ENCODE assay signal across 8 cellular contexts in the genomic region with DNA sequence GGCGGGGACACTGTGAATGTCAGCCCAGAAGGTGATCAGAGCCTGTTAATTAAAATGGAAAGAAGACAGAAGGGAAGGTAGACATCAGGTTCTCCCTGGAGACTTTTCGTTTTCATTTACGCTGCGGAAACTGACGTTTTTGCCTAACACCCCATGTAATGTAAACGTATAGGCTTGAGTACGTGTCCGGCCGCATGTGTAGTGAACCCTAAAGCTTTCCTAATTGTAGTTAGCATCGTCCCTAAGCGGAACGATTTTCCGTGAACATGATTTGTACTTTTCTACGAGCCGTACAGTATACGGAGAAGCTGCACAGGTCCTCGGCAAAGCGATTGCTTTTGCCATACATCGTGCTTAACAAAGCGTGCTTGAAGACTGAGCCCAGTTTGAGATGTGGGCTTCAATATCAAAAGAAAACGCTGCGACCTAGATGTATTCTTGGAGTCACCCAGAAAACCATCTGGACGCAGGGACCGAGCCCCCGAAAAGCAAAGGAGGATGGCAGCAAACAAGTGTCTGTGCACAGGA. TPM values are rescaled to one million over a fixed set of nuclear protein-coding genes. Genes with fewer than 3 reads are reported as not detected.
DNase-seq lines count a peak whose midpoint lies in the region; TF ChIP-seq lines count a peak whose summit lies in the region.

No MANE protein-coding gene starts in this region.

- H3K9me3 ChIP-seq in H9 (ENCODE audit: control insufficient read depth, low read depth, low read length) (no peaks in the 10 kb centered on the region), skeletal muscle satellite cell (replicated peaks; ENCODE audit: low read length) (no peaks in the 10 kb centered on the region)

- no CpG with 5 or more reads among the region's 25 CpGs for WGBS in H9 (ENCODE audit: extremely low coverage, insufficient read length, low lambda C conversion rate)

- H4K20me1 ChIP-seq in H9 (ENCODE audit: control insufficient read depth, insufficient read depth, insufficient read length) = no peaks in the 10 kb centered on the region

- no peaks in the 10 kb centered on the region; a peak in 1 of 5 replicates for H3K9me3 Mint-ChIP-seq in H9

- no peak overlapping the region for H3K4ac ChIP-seq in H9 (ENCODE audit: low read depth, low read length)

- H2AFZ ChIP-seq in H9 (ENCODE audit: low read length) = peak overlapping the region; percentile 71

- POLR2A ChIA-PET in RWPE1 (lab: Yijun Ruan, JAX; ENCODE audit: low non-redundant PET) = no interaction called here

- H4K91ac ChIP-seq in H9 (ENCODE audit: insufficient read length, low read depth, low read length) = no peak overlapping the region

- no peak overlapping the region for H3K14ac ChIP-seq in H9 (ENCODE audit: insufficient read depth, low read length)

- peak overlapping the region; percentile 80 for H3K9ac ChIP-seq in H9 (ENCODE audit: extremely low read depth, insufficient read length, low read length)
- peak overlapping the region; percentile 95 for H3K9ac ChIP-seq in skeletal muscle satellite cell (ENCODE audit: low read depth, low read length)

- H3K23me2 ChIP-seq in H9 (ENCODE audit: insufficient read length, low read depth, low read length, poor library complexity, severe bottlenecking) = peaks cover 8% of the 10 kb centered on the region

- H3K27ac ChIP-seq in H9 (ENCODE audit: insufficient read length, low read depth, low read length) (no peak overlapping the region), RWPE1 (peak overlapping the region; percentile 95)

- H3K4me1 ChIP-seq in H9 (ENCODE audit: insufficient read depth, low read length) (no peaks in the 10 kb centered on the region), skeletal muscle satellite cell (ENCODE audit: control insufficient read depth, insufficient read depth, low read length) (peaks cover 14% of the 10 kb centered on the region)

- peaks cover 3% of the 10 kb centered on the region for H3K79me1 ChIP-seq in H9 (ENCODE audit: insufficient read depth, low read depth, low read length, poor library complexity, severe bottlenecking)

- peak overlapping the region; percentile 94 to 97 for H3K4me3 Mint-ChIP-seq in H9

- peak overlapping the region; percentile 8 to 90 (median 60); a peak in 5 of 7 replicates for H3K27ac Mint-ChIP-seq in H9

- H3K4me2 ChIP-seq in H9 (ENCODE audit: insufficient read depth, insufficient read length, low read length) (peak overlapping the region; percentile 99), skeletal muscle satellite cell (ENCODE audit: low read length) (peak overlapping the region; percentile 91)

- no peak overlapping the region for H3T11ph ChIP-seq in H9 (ENCODE audit: low read length)

- no peak overlapping the region for H2BK12ac ChIP-seq in H9 (ENCODE audit: insufficient read length, low read depth, low read length)

- no peak overlapping the region for H4K5ac ChIP-seq in H9 (ENCODE audit: insufficient read length, low read depth, low read length)

- H3K23ac ChIP-seq in H9 (ENCODE audit: insufficient read length, low read depth, low read length) = no peak overlapping the region

- no peak overlapping the region for H3K56ac ChIP-seq in H9 (ENCODE audit: insufficient read length, low read depth, low read length)

- peaks cover 5 to 13% (median 6%) of the 10 kb centered on the region in 3 experiments; a peak in 6 of 7 replicates for H3K36me3 Mint-ChIP-seq in H9 (ENCODE audit: insufficient read depth in 1 of 3, low read depth in 3 of 3)

- no peak overlapping the region for H2BK15ac ChIP-seq in H9 (ENCODE audit: low read depth, low read length)

- CTCF ChIA-PET in RWPE1 (lab: Yijun Ruan, JAX) = no interaction called here

- H3K4me3 ChIP-seq in GM12864 (ENCODE audit: low read depth, low read length) (peak overlapping the region; percentile 98), fibroblast of mammary gland (ENCODE audit: control insufficient read depth, low read depth, low read length) (peak overlapping the region; percentile 89), skeletal muscle satellite cell (ENCODE audit: low read length) (peak overlapping the region; percentile 90)

- H3K79me2 ChIP-seq in H9 (ENCODE audit: insufficient read depth, low read length) = peaks cover 17% of the 10 kb centered on the region

- no peak overlapping the region for H2AK5ac ChIP-seq in H9 (ENCODE audit: insufficient read length, low read length)

- peaks cover 5% of the 10 kb centered on the region for H3K36me3 ChIP-seq in skeletal muscle satellite cell (ENCODE audit: insufficient read depth, low read length)

- no peak overlapping the region for H2BK20ac ChIP-seq in H9 (ENCODE audit: low read depth, low read length, poor library complexity, severe bottlenecking)

- no peaks in the 10 kb centered on the region for H3K27me3 ChIP-seq in H9 (ENCODE audit: insufficient read depth, low read length)
- H3K27me3 ChIP-seq in skeletal muscle satellite cell (ENCODE audit: control insufficient read depth, insufficient read depth, low read length) = peaks cover 8% of the 10 kb centered on the region

- H4K8ac ChIP-seq in H9 (replicated peaks; ENCODE audit: insufficient read length, low read depth, low read length) = no peak overlapping the region

- no peak for TF ChIP-seq CTCF in GM12864 (IDR thresholded peaks at IDR 0.05; ENCODE audit: low read depth, low read length, missing control alignments)
- TF ChIP-seq CTCF in H9 (conservative IDR thresholded peaks at IDR 0.05) = no peak
- TF ChIP-seq CTCF in RWPE1 (conservative IDR thresholded peaks at IDR 0.05; ENCODE audit: low read depth) = no peak
- no peak for TF ChIP-seq CTCF in fibroblast of mammary gland (conservative IDR thresholded peaks at IDR 0.05; ENCODE audit: control insufficient read depth, insufficient read depth, low read depth, low read length)

- H3K4me1 Mint-ChIP-seq in H9 = peaks cover 15 to 19% of the 10 kb centered on the region in 2 experiments

- H3K18ac ChIP-seq in H9 (ENCODE audit: insufficient read length, low read depth, low read length) = peak overlapping the region; percentile 60

- peaks cover 10% of the 10 kb centered on the region for H3K27me3 Mint-ChIP-seq in H9 (ENCODE audit: low read depth)

- no peak for DNase-seq in GM12864 (ENCODE audit: low read depth)
- DNase-seq in H9 = no peak
- no peak for DNase-seq in RWPE1 (ENCODE audit: low spot score)
- no peak for DNase-seq in fibroblast of mammary gland (ENCODE audit: low read depth)
- no peak for DNase-seq in NCI-H1048 (lab: John Stamatoyannopoulos, UW)
- no peak for DNase-seq in amygdala (lab: John Stamatoyannopoulos, UW)
- no peak for DNase-seq in HuH-7.5 (ENCODE audit: low spot score)

- no peak overlapping the region for H2BK120ac ChIP-seq in H9 (ENCODE audit: low read depth, low read length, poor library complexity, severe bottlenecking)

- H2BK5ac ChIP-seq in H9 (ENCODE audit: insufficient read length, low read length) = no peak overlapping the region

RNA-seq across cellular contexts. Expression of a gene that starts 0.3 kb away (rescaled TPM):
- 46.0 and 51.0 TPM in 2 replicates for total RNA-seq in H9 (2021)
- 25.6 and 47.4 TPM in 2 replicates for total RNA-seq in skeletal muscle satellite cell (2012; rRNA removed)

RNA-seq across cellular contexts. Expression of a gene that starts 1.0 kb away (rescaled TPM):
- total RNA-seq in H9 (2021) = 0.39 and 0.48 TPM in 2 replicates
- 0.22 TPM in 1 of 2 replicates, not detected in the other for total RNA-seq in skeletal muscle satellite cell (2012; rRNA removed)
